ENCODE assay signal across 8 cellular contexts in genomic region chr6:118935331-118935668, GRCh38. TPM values are rescaled to one million over a fixed set of nuclear protein-coding genes. Genes with fewer than 3 reads are reported as not detected.
DNase-seq lines count a peak whose midpoint lies in the region; ATAC-seq, FAIRE-seq and TF ChIP-seq lines count a peak whose summit lies in the region.

No MANE protein-coding gene starts in this region.

- ATAC-seq in GM18502 (IDR thresholded peaks at IDR 0.05; ENCODE audit: poor library complexity, unreplicated experiment), result peak; percentile 12
- peak; percentile 0 for ATAC-seq in HG02610 (IDR thresholded peaks at IDR 0.05; ENCODE audit: unreplicated experiment)

- TF ChIP-seq POLR2A in tibial nerve (IDR thresholded peaks at IDR 0.05), result no peak

- H3K4me1 Mint-ChIP-seq in activated CD4-positive, alpha-beta memory T cell treated with anti-CD3 and anti-CD28 coated beads for 36 hours (ENCODE audit: low read depth), result peaks cover 23% of the 10 kb centered on the region

- peak overlapping the region; percentile 76 for H3K27ac Mint-ChIP-seq in activated CD4-positive, alpha-beta memory T cell treated with anti-CD3 and anti-CD28 coated beads for 36 hours

- WGBS in tibial nerve, 2 donors, result 6 to 13% methylated on average over 1 of the region's 1 CpG

- no peak for TF ChIP-seq EP300 in tibial nerve (IDR thresholded peaks at IDR 0.05)

- POLR2A ChIA-PET in activated CD4-positive, alpha-beta memory T cell treated with anti-CD3 and anti-CD28 coated beads for 36 hours (lab: Charles Lee), result interaction anchor here (0.6 to 2.0 kb wide), 6 partner anchors 38 to 284 kb away, joined by 3 to 10 read pairs (median 4); partner anchors contain the start of genes ASF1A and FAM184A

- H3K36me3 ChIP-seq in kidney (ENCODE audit: control insufficient read depth in 1 of 2, insufficient read depth in 2 of 2, low read length in 2 of 2) (no peaks in the 10 kb centered on the region), tibial nerve (peaks cover 0 to 16% (median 4%) of the 10 kb centered on the region in 3 donors)

- CTCF ChIA-PET in activated CD4-positive, alpha-beta memory T cell treated with anti-CD3 and anti-CD28 coated beads for 36 hours (lab: Charles Lee), result interaction anchor here (1.1 to 2.3 kb wide), 4 partner anchors 28 to 175 kb away, joined by 3 to 12 read pairs (median 6); no protein-coding TSS in a partner anchor

- H3K27me3 ChIP-seq in tibial nerve, result no peaks in the 10 kb centered on the region

- intact Hi-C loops in activated CD4-positive, alpha-beta memory T cell treated with anti-CD3 and anti-CD28 coated beads for 36 hours (cut with micrococcal nuclease), result loop anchor here (1.0 kb wide), 3 partner anchors 142 to 414 kb away; partner anchors contain the start of gene MAN1A1
- intact Hi-C loops in kidney (cut with DNase I), result no loop called here

- H3K36me3 Mint-ChIP-seq in activated CD4-positive, alpha-beta memory T cell treated with anti-CD3 and anti-CD28 coated beads for 36 hours, result peaks cover 37% of the 10 kb centered on the region

- peaks cover 5% of the 10 kb centered on the region for H3K9me3 Mint-ChIP-seq in activated CD4-positive, alpha-beta memory T cell treated with anti-CD3 and anti-CD28 coated beads for 36 hours

- DNase-seq in activated CD4-positive, alpha-beta memory T cell treated with anti-CD3 and anti-CD28 coated beads for 36 hours, result no peak
- no peak for DNase-seq in kidney
- DNase-seq in tibial nerve (ENCODE audit: low spot score in 2 of 2), result no peak
- no peak for DNase-seq in NCI-H2081 (lab: John Stamatoyannopoulos, UW)
- no peak for DNase-seq in activated CD4-positive, alpha-beta T cell treated with anti-CD3 and anti-CD28 coated beads for 48 hours
- no peak for DNase-seq in OCI-M2 (lab: John Stamatoyannopoulos, UW; ENCODE audit: unreplicated experiment)

- H3K9me3 ChIP-seq in kidney (ENCODE audit: control insufficient read depth in 1 of 2, low read length in 2 of 2), result no peaks in the 10 kb centered on the region
- H3K9me3 ChIP-seq in tibial nerve, result no peaks in the 10 kb centered on the region

- H3K27ac ChIP-seq in kidney (ENCODE audit: low read depth in 2 of 2, low read length in 2 of 2) (peak overlapping the region; percentile 45 to 91), tibial nerve (peak overlapping the region; percentile 77 to 96 (median 92))

- H3K4me3 ChIP-seq in kidney (ENCODE audit: low read length in 2 of 2), result peak overlapping the region; percentile 91
- H3K4me3 ChIP-seq in tibial nerve, result peak overlapping the region; percentile 69 to 90 (median 78)

- no peak for FAIRE-seq in kidney (lab: Jason Lieb, UNC)

- TF ChIP-seq CTCF in kidney (IDR thresholded peaks at IDR 0.05; ENCODE audit: borderline replicate concordance, extremely low read depth, insufficient read depth), result no peak
- TF ChIP-seq CTCF in tibial nerve (IDR thresholded peaks at IDR 0.05), result no peak

- H3K4me1 ChIP-seq in kidney (ENCODE audit: control insufficient read depth in 1 of 2, insufficient read depth in 1 of 2, low read depth in 1 of 2, low read length in 2 of 2) (peaks cover 3 to 6% of the 10 kb centered on the region in 2 donors), tibial nerve (peaks cover 0 to 26% (median 5%) of the 10 kb centered on the region in 4 donors)

- no peaks in the 10 kb centered on the region for H3K27me3 Mint-ChIP-seq in activated CD4-positive, alpha-beta memory T cell treated with anti-CD3 and anti-CD28 coated beads for 36 hours

- peak overlapping the region; percentile 83 to 91 for H3K9ac ChIP-seq in kidney (ENCODE audit: low read length in 2 of 2)

- H3K4me3 Mint-ChIP-seq in activated CD4-positive, alpha-beta memory T cell treated with anti-CD3 and anti-CD28 coated beads for 36 hours, result peak overlapping the region; percentile 81

RNA-seq across cellular contexts. Expression of gene MCM9, which starts 0.3 kb away (rescaled TPM):
- total RNA-seq in activated CD4-positive, alpha-beta memory T cell treated with anti-CD3 and anti-CD28 coated beads for 36 hours, result 10 to 100 TPM; 14.4 to 14.7 TPM
- 25.9 TPM for total RNA-seq in kidney
- polyA plus RNA-seq in kidney (ENCODE audit: insufficient read depth, low read depth, low replicate concordance), result 4.8 TPM
- total RNA-seq in tibial nerve, result 10 to 100 TPM; 11.2 to 18.0 (median 17.4) TPM

RNA-seq across cellular contexts. Expression of gene ASF1A, which starts 41.3 kb away (rescaled TPM):
- total RNA-seq in activated CD4-positive, alpha-beta memory T cell treated with anti-CD3 and anti-CD28 coated beads for 36 hours, result 10 to 100 TPM; 32.5 to 32.7 TPM
- total RNA-seq in kidney (15.1 TPM), tibial nerve (10 to 100 TPM in 3 of 4 donors, 1 to 10 TPM in 1; 8.6 to 14.2 (median 13.0) TPM)
- polyA plus RNA-seq in kidney (ENCODE audit: insufficient read depth, low read depth, low replicate concordance), result 15.1 TPM
